In the genomic region with DNA sequence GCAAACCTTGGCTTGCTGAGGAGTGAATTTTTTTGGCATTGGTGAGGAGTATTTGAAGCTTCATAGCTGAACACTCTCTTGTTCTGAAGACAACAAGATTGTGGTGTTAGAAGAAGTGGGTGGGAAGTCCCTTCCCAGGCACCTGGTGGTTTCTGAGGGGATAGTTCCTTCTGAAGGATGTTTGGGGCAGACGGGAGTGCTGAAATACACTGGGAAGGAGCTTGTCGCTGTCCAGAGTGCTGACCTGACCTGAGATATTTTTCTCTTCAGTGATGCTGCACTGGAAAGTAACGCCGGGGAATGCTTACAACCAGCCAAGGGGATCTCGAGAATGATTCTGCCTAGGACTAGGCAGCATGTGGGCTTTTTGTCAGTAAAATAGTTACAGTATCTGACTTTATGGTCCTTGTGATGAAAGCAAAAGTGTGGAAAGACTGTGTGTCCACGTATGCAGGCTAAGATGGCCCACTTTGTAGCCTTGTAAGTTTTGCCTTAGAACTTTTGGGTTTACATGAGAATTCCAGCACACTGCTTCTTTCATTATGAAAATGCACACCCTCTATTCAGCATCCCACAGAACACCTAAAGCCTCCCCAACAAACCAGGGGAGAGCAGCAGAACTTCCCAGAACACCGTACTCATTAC, we compare ENCODE assay signal across 10 cellular contexts. TPM values are rescaled to one million over a fixed set of nuclear protein-coding genes. Genes with fewer than 3 reads are reported as not detected.
DNase-seq lines count a peak whose midpoint lies in the region; ATAC-seq, FAIRE-seq and TF ChIP-seq lines count a peak whose summit lies in the region.
"Had no signal": no experiment of that assay in that cellular context is flagged by ENCODE, and none has a peak within 500 bp of the region (broad histone marks: within the 10 kb centered on the region; RNA-seq: fewer than 3 reads in every experiment).

No MANE protein-coding gene starts in this region.

- no peaks in the 10 kb centered on the region for H3K27me3 ChIP-seq in thyroid gland

- H3K4me1 Mint-ChIP-seq in activated CD4-positive, alpha-beta memory T cell treated with anti-CD3 and anti-CD28 coated beads, Interleukin-2, amount 10 ng/mL, durations not matched to agents 7 days and 5 days: no peaks in the 10 kb centered on the region

- H3K27me3 Mint-ChIP-seq in activated CD4-positive, alpha-beta memory T cell treated with anti-CD3 and anti-CD28 coated beads, Interleukin-2, amount 10 ng/mL, durations not matched to agents 7 days and 5 days: peaks cover 20% of the 10 kb centered on the region

- intact Hi-C loops in thyroid gland (cut with DNase I): no loop called here

- H3K4me2 ChIP-seq in A549: no peak overlapping the region

- H3K4me3 ChIP-seq in A549 (no peak overlapping the region), thyroid gland (replicated peaks in 1 of 3) (no peak overlapping the region)

- H3K9me3 ChIP-seq in A549 (no peaks in the 10 kb centered on the region), thyroid gland (no peaks in the 10 kb centered on the region)

- H3K9me3 Mint-ChIP-seq in activated CD4-positive, alpha-beta memory T cell treated with anti-CD3 and anti-CD28 coated beads, Interleukin-2, amount 10 ng/mL, durations not matched to agents 7 days and 5 days: no peaks in the 10 kb centered on the region

- ATAC-seq in A549 (peak; percentile 72 to 81), GM18909 (IDR thresholded peaks at IDR 0.05; ENCODE audit: poor library complexity, unreplicated experiment) (no peak), GM18907 (IDR thresholded peaks at IDR 0.05; ENCODE audit: unreplicated experiment) (no peak)
- ATAC-seq: naive thymus-derived CD8-positive, alpha-beta T cell had no signal

- H3K27ac ChIP-seq in A549 (no peak overlapping the region), thyroid gland (no peak overlapping the region)
- H3K27ac ChIP-seq: VCaP had no signal

- TF ChIP-seq POLR2A in A549 (IDR thresholded peaks at IDR 0.05; ENCODE audit: low read length): no peak
- no peak for TF ChIP-seq POLR2A in thyroid gland (IDR thresholded peaks at IDR 0.05)

- POLR2A ChIA-PET in A549 (lab: Yijun Ruan, JAX): no interaction called here
- POLR2A ChIA-PET in activated CD4-positive, alpha-beta memory T cell treated with anti-CD3 and anti-CD28 coated beads, Interleukin-2, amount 10 ng/mL, durations not matched to agents 7 days and 5 days (lab: Charles Lee): interaction anchor here (0.6 kb wide), 1 partner anchor 121 kb away, joined by 3 read pairs; no protein-coding TSS in a partner anchor

- TF ChIP-seq EP300 in A549 (IDR thresholded peaks at IDR 0.05): no peak

- DNase-seq in A549 (ENCODE audit: low read depth in 1 of 2, low spot score in 1 of 2) (peak; percentile 45 to 58), HK-2 (ENCODE audit: unreplicated experiment) (peak; percentile 50), hepatic stellate cell (ENCODE audit: low spot score) (peak; percentile 45), thyroid gland (peak; percentile 13 to 55), NCI-H1417 treated with DMSO at 0.1 percent for 48 hours (lab: John Stamatoyannopoulos, UW) (no peak)
- peak; percentile 36 for DNase-seq in activated CD4-positive, alpha-beta memory T cell treated with anti-CD3 and anti-CD28 coated beads, Interleukin-2, amount 10 ng/mL, durations not matched to agents 7 days and 5 days

- no peak overlapping the region for H3K4me3 Mint-ChIP-seq in activated CD4-positive, alpha-beta memory T cell treated with anti-CD3 and anti-CD28 coated beads, Interleukin-2, amount 10 ng/mL, durations not matched to agents 7 days and 5 days
- H3K4me3 Mint-ChIP-seq: naive thymus-derived CD8-positive, alpha-beta T cell had no signal

- no peak for TF ChIP-seq RAD21 in A549 (conservative IDR thresholded peaks at IDR 0.05 in 1 of 2, IDR thresholded peaks at IDR 0.05 in 1 of 2)

- no peak overlapping the region for H3K27ac Mint-ChIP-seq in activated CD4-positive, alpha-beta memory T cell treated with anti-CD3 and anti-CD28 coated beads, Interleukin-2, amount 10 ng/mL, durations not matched to agents 7 days and 5 days
- H3K27ac Mint-ChIP-seq: naive thymus-derived CD8-positive, alpha-beta T cell had no signal

- no peaks in the 10 kb centered on the region for H3K36me3 Mint-ChIP-seq in activated CD4-positive, alpha-beta memory T cell treated with anti-CD3 and anti-CD28 coated beads, Interleukin-2, amount 10 ng/mL, durations not matched to agents 7 days and 5 days (ENCODE audit: low read depth)
- H3K36me3 Mint-ChIP-seq: naive thymus-derived CD8-positive, alpha-beta T cell had no signal

- no peak for TF ChIP-seq CTCF in A549 (IDR thresholded peaks at IDR 0.05)
- TF ChIP-seq CTCF in thyroid gland (IDR thresholded peaks at IDR 0.05): no peak

- H3K36me3 ChIP-seq in thyroid gland: no peaks in the 10 kb centered on the region

- no peak for FAIRE-seq in A549 (lab: Jason Lieb, UNC)

- H3K4me1 ChIP-seq in A549 (no peaks in the 10 kb centered on the region), thyroid gland (no peaks in the 10 kb centered on the region)

- CTCF ChIA-PET in A549 (lab: Yijun Ruan, JAX): interaction anchor here (0.6 to 2.6 kb wide), 7 partner anchors 9 to 270 kb away, joined by 3 to 8 read pairs (median 3); no protein-coding TSS in a partner anchor
- CTCF ChIA-PET in activated CD4-positive, alpha-beta memory T cell treated with anti-CD3 and anti-CD28 coated beads, Interleukin-2, amount 10 ng/mL, durations not matched to agents 7 days and 5 days (lab: Charles Lee): interaction anchor here (0.7 kb wide), 1 partner anchor 224 kb away, joined by 3 read pairs; no protein-coding TSS in a partner anchor

- WGBS in A549 (ENCODE audit: missing lambda C conversion rate): 10% methylated on average over 7 of the region's 7 CpGs
- 33% methylated on average over 7 of the region's 7 CpGs for WGBS in thyroid gland, 2 donors

TF ChIP-seq in A549, 52 proteins besides CTCF, POLR2A, EP300 and RAD21:
- TF ChIP-seq, protein P1, sequence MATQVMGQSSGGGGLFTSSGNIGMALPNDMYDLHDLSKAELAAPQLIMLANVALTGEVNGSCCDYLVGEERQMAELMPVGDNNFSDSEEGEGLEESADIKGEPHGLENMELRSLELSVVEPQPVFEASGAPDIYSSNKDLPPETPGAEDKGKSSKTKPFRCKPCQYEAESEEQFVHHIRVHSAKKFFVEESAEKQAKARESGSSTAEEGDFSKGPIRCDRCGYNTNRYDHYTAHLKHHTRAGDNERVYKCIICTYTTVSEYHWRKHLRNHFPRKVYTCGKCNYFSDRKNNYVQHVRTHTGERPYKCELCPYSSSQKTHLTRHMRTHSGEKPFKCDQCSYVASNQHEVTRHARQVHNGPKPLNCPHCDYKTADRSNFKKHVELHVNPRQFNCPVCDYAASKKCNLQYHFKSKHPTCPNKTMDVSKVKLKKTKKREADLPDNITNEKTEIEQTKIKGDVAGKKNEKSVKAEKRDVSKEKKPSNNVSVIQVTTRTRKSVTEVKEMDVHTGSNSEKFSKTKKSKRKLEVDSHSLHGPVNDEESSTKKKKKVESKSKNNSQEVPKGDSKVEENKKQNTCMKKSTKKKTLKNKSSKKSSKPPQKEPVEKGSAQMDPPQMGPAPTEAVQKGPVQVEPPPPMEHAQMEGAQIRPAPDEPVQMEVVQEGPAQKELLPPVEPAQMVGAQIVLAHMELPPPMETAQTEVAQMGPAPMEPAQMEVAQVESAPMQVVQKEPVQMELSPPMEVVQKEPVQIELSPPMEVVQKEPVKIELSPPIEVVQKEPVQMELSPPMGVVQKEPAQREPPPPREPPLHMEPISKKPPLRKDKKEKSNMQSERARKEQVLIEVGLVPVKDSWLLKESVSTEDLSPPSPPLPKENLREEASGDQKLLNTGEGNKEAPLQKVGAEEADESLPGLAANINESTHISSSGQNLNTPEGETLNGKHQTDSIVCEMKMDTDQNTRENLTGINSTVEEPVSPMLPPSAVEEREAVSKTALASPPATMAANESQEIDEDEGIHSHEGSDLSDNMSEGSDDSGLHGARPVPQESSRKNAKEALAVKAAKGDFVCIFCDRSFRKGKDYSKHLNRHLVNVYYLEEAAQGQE (IDR thresholded peaks at IDR 0.05): peak; percentile 97
- TF ChIP-seq ESRRA (IDR thresholded peaks at IDR 0.05; ENCODE audit: borderline replicate concordance, low read length) (no peak), NFE2L2 (conservative IDR thresholded peaks at IDR 0.05; ENCODE audit: low read length) (no peak), EHMT2 (IDR thresholded peaks at IDR 0.05; ENCODE audit: low read depth) (peak; percentile 82)

RNA-seq across cellular contexts. Expression of gene NFASC, which starts 33.1 kb away (rescaled TPM):
- polyA plus RNA-seq in A549 (2011; rRNA removed) (0.21 and 0.27 TPM in 2 replicates), A549 (2017; fragmentation: RNase III; extraction: RNeasy Plus Mini Kit Qiagen cat#74134 plus additional on column Dnase treatment) (0.39 to 0.51 TPM (median 0.45 TPM) in 3 replicates)
- polyA plus RNA-seq in A549 (2012; cell fraction: cytosol; rRNA removed): 0.29 and 0.35 TPM in 2 replicates
- 0.65 and 0.79 TPM in 2 replicates for polyA plus RNA-seq in A549 (2012; cell fraction: nucleus; rRNA removed)
- polyA minus RNA-seq in A549 (2011; rRNA and poly(A)+ RNA removed): 0.34 and 0.58 TPM in 2 replicates
- total RNA-seq in activated CD4-positive, alpha-beta memory T cell treated with anti-CD3 and anti-CD28 coated beads, Interleukin-2, amount 10 ng/mL, durations not matched to agents 7 days and 5 days: under 1 TPM; 0.10 to 0.40 TPM
- 1 to 10 TPM; 3.6 to 9.4 (median 3.9) TPM for total RNA-seq in thyroid gland
- total RNA-seq: naive thymus-derived CD8-positive, alpha-beta T cell had no signal
- polyA plus RNA-seq: naive thymus-derived CD8-positive, alpha-beta T cell had no signal

Comparison
In these comparisons a context has a peak if more than half of its experiments do, and no peak if none do; other contexts are left out.
1. ATAC-seq: peak in A549 (2 of 2); none in GM18909 (single experiment) and GM18907 (single experiment).